Comparison of ENCODE assay signal across 1 cellular context in the genomic region with DNA sequence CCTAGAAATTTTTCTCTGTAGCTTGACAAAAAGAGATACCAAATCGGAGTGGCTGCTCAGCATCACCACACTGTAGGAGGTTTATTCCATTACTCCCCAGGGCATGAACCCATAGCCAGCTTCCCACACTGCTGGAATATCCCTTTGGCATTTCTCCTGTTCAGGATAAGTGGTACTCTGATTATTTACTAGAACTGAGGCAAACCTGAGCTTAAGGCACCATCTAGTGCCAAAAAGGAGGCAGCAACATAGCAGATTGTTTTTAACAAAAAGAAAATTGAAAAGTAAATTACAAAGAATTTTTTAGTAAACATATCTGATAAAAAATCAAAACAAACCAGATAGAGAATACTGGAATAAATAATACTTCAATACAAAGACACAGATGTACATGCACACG.
TF ChIP-seq lines count a peak whose summit lies in the region.

No MANE protein-coding gene starts in this region.

TF ChIP-seq in H1, 55 proteins besides CTCF, POLR2A, EP300 and RAD21 (continued from another document):
- TF ChIP-seq CHD7 (IDR thresholded peaks at IDR 0.05; ENCODE audit: insufficient replicate concordance, low read length) = no peak
